ENCODE assay signal across 8 cellular contexts in genomic region chr20:49276895-49277785, GRCh38. TPM values are rescaled to one million over a fixed set of nuclear protein-coding genes. Genes with fewer than 3 reads are reported as not detected.
DNase-seq lines count a peak whose midpoint lies in the region; ATAC-seq and TF ChIP-seq lines count a peak whose summit lies in the region.

No MANE protein-coding gene starts in this region.

- TF ChIP-seq CTCF in epithelial cell of esophagus (IDR thresholded peaks at IDR 0.05; ENCODE audit: insufficient read depth, low read depth, low read length, missing control alignments): no peak
- no peak for TF ChIP-seq CTCF in thoracic aorta (IDR thresholded peaks at IDR 0.05)

- H3K27me3 ChIP-seq in thoracic aorta (replicated peaks; ENCODE audit: insufficient read depth): no peaks in the 10 kb centered on the region

- ATAC-seq in Right ventricle myocardium inferior (peak; percentile 0), thoracic aorta (ENCODE audit: insufficient number of reproducible peaks, low FRiP score, low read depth) (no peak)
- ATAC-seq in naive thymus-derived CD8-positive, alpha-beta T cell: peak in 1 of 2 donors; percentile 0

- POLR2A ChIA-PET in activated CD4-positive, alpha-beta memory T cell treated with anti-CD3 and anti-CD28 coated beads for 36 hours (lab: Charles Lee): interaction anchor here (0.7 to 3.7 kb wide), 12 partner anchors 9 to 318 kb away, joined by 3 to 26 read pairs (median 5); partner anchors contain the start of gene CSE1L
- POLR2A ChIA-PET in naive thymus-derived CD8-positive, alpha-beta T cell (lab: Charles Lee): interaction anchor here (0.6 to 3.9 kb wide), 23 partner anchors 9 to 599 kb away, joined by 3 to 41 read pairs (median 4); partner anchors contain the start of gene DDX27

- peak overlapping the region; percentile 99 for H3K27ac Mint-ChIP-seq in activated CD4-positive, alpha-beta memory T cell treated with anti-CD3 and anti-CD28 coated beads for 36 hours
- peak overlapping the region; percentile 94 to 99 (median 96) for H3K27ac Mint-ChIP-seq in naive thymus-derived CD8-positive, alpha-beta T cell

- H3K36me3 Mint-ChIP-seq in activated CD4-positive, alpha-beta memory T cell treated with anti-CD3 and anti-CD28 coated beads for 36 hours: peaks cover 70% of the 10 kb centered on the region
- H3K36me3 Mint-ChIP-seq in naive thymus-derived CD8-positive, alpha-beta T cell: peaks cover 27 to 75% (median 47%) of the 10 kb centered on the region in 3 donors

- H3K4me3 Mint-ChIP-seq in activated CD4-positive, alpha-beta memory T cell treated with anti-CD3 and anti-CD28 coated beads for 36 hours: peak overlapping the region; percentile 99
- peak overlapping the region; percentile 93 to 100 (median 96) for H3K4me3 Mint-ChIP-seq in naive thymus-derived CD8-positive, alpha-beta T cell

- intact Hi-C loops in Right ventricle myocardium inferior (cut with DNase I) (no loop called here), cardiac septum (cut with DNase I) (no loop called here)
- intact Hi-C loops in activated CD4-positive, alpha-beta memory T cell treated with anti-CD3 and anti-CD28 coated beads for 36 hours (cut with micrococcal nuclease): loop anchor here (1.0 to 10.0 kb wide), 4 partner anchors 9 to 838 kb away; partner anchors contain the start of genes ARFGEF2, SLC9A8 and UBE2V1

- H3K4me1 Mint-ChIP-seq in activated CD4-positive, alpha-beta memory T cell treated with anti-CD3 and anti-CD28 coated beads for 36 hours (ENCODE audit: low read depth): peaks cover 48% of the 10 kb centered on the region
- H3K4me1 Mint-ChIP-seq in naive thymus-derived CD8-positive, alpha-beta T cell: peaks cover 34 to 75% (median 66%) of the 10 kb centered on the region in 4 donors

- peaks cover 34% of the 10 kb centered on the region for H3K36me3 ChIP-seq in thoracic aorta

- H3K9me3 ChIP-seq in thoracic aorta: peaks cover 9% of the 10 kb centered on the region

- DNase-seq in Right ventricle myocardium inferior (ENCODE audit: missing footprints) (peak; percentile 65), cardiac septum (ENCODE audit: low spot score) (no peak), epithelial cell of esophagus (ENCODE audit: low read depth) (no peak), thoracic aorta (ENCODE audit: low spot score) (no peak), NCI-H2029 treated with DMSO at 0.1 percent for 48 hours (lab: John Stamatoyannopoulos, UW) (no peak), NCI-H2196 treated with DMSO at 0.1 percent for 48 hours (lab: John Stamatoyannopoulos, UW; ENCODE audit: unreplicated experiment) (no peak)
- DNase-seq in activated CD4-positive, alpha-beta memory T cell treated with anti-CD3 and anti-CD28 coated beads for 36 hours: peak; percentile 86
- peak in 6 of 10 donors; percentile 3 to 66 (median 16) for DNase-seq in naive thymus-derived CD8-positive, alpha-beta T cell

- H3K9me3 Mint-ChIP-seq in activated CD4-positive, alpha-beta memory T cell treated with anti-CD3 and anti-CD28 coated beads for 36 hours: peaks cover 21% of the 10 kb centered on the region
- H3K9me3 Mint-ChIP-seq in naive thymus-derived CD8-positive, alpha-beta T cell: peaks cover 0 to 38% (median 20%) of the 10 kb centered on the region in 9 donors

- peak overlapping the region; percentile 92 for H3K27ac ChIP-seq in thoracic aorta

- peaks cover 31 to 51% of the 10 kb centered on the region in 2 donors for H3K4me1 ChIP-seq in thoracic aorta (ENCODE audit: control insufficient read depth in 1 of 2, low read depth in 2 of 2)

- CTCF ChIA-PET in activated CD4-positive, alpha-beta memory T cell treated with anti-CD3 and anti-CD28 coated beads for 36 hours (lab: Charles Lee): interaction anchor here (0.6 to 2.1 kb wide), 8 partner anchors 11 to 231 kb away, joined by 3 to 11 read pairs (median 4); partner anchors contain the start of gene CSE1L

- H3K27me3 Mint-ChIP-seq in activated CD4-positive, alpha-beta memory T cell treated with anti-CD3 and anti-CD28 coated beads for 36 hours: peaks cover 2% of the 10 kb centered on the region
- H3K27me3 Mint-ChIP-seq in naive thymus-derived CD8-positive, alpha-beta T cell: peaks cover 0 to 3% (median 0%) of the 10 kb centered on the region in 5 donors

- peak overlapping the region; percentile 100 for H3K4me3 ChIP-seq in epithelial cell of esophagus (ENCODE audit: low read length)
- H3K4me3 ChIP-seq in thoracic aorta: peak overlapping the region; percentile 90

RNA-seq across cellular contexts. Expression of gene ZNFX1, which starts 0.7 kb away (rescaled TPM):
- total RNA-seq in Right ventricle myocardium inferior: 21.0 TPM
- 24.0 TPM for total RNA-seq in cardiac septum
- 10 to 100 TPM; 42.5 to 45.3 TPM for total RNA-seq in activated CD4-positive, alpha-beta memory T cell treated with anti-CD3 and anti-CD28 coated beads for 36 hours
- 10 to 100 TPM; 56.4 to 57.2 TPM for total RNA-seq in naive thymus-derived CD8-positive, alpha-beta T cell
- polyA plus RNA-seq in naive thymus-derived CD8-positive, alpha-beta T cell: 10 to 100 TPM; 28.1 to 45.0 (median 35.8) TPM
- 10 to 100 TPM; 65.3 to 74.7 TPM for total RNA-seq in thoracic aorta

RNA-seq across cellular contexts. Expression of gene DDX27, which starts 57.9 kb away (rescaled TPM):
- total RNA-seq in Right ventricle myocardium inferior (15.8 TPM), cardiac septum (14.0 TPM), thoracic aorta (10 to 100 TPM; 35.3 to 35.9 TPM)
- total RNA-seq in activated CD4-positive, alpha-beta memory T cell treated with anti-CD3 and anti-CD28 coated beads for 36 hours: 10 to 100 TPM; 42.8 to 43.5 TPM
- total RNA-seq in naive thymus-derived CD8-positive, alpha-beta T cell: 10 to 100 TPM; 65.1 to 65.2 TPM
- polyA plus RNA-seq in naive thymus-derived CD8-positive, alpha-beta T cell: 10 to 100 TPM; 28.4 to 57.7 (median 37.9) TPM

Comparison
In these comparisons a context has a peak if more than half of its experiments do, and no peak if none do; other contexts are left out.
1. DNase-seq: peak in Right ventricle myocardium inferior (single experiment), activated CD4-positive, alpha-beta memory T cell treated with anti-CD3 and anti-CD28 coated beads for 36 hours (single experiment) and naive thymus-derived CD8-positive, alpha-beta T cell (6 of 10); none in cardiac septum (single experiment), epithelial cell of esophagus (single experiment), thoracic aorta (single experiment), NCI-H2029 treated with DMSO at 0.1 percent for 48 hours (single experiment) and NCI-H2196 treated with DMSO at 0.1 percent for 48 hours (single experiment).